Comparison of ENCODE assay signal across 1 cellular context in the genomic region with DNA sequence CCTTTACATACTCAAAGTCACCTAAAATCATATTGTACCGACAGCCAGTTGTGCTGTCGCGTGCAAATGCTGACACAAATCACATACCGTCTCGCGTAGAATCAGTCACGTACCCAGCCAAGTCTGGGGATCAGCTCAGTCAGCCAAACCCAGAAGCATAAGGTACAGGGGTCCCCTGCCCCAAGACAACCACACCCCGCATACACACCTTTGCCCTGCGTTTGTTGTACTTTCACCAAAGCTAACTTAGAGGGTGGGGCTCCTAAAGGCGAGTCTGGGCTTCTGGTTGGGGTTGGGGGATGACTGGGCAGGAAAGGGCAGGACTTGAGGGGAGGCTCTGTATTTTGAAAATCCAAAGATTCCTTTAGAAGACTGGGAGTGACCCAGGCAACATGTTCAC.
TF ChIP-seq lines count a peak whose summit lies in the region.

No MANE protein-coding gene starts in this region.

TF ChIP-seq in HEK293T, 16 proteins besides CTCF, POLR2A, EP300 and RAD21:
- TF ChIP-seq SP1 (IDR thresholded peaks at IDR 0.05): no peak
- TF ChIP-seq SUZ12 (IDR thresholded peaks at IDR 0.05): no peak
- no peak for TF ChIP-seq FOXK2 (IDR thresholded peaks at IDR 0.05)
- no peak for TF ChIP-seq BHLHE40 (IDR thresholded peaks at IDR 0.05; ENCODE audit: borderline replicate concordance)
- TF ChIP-seq ELF4 (IDR thresholded peaks at IDR 0.05): no peak
- TF ChIP-seq LEF1 (IDR thresholded peaks at IDR 0.05; ENCODE audit: borderline replicate concordance): no peak
- TF ChIP-seq FOXA1 (IDR thresholded peaks at IDR 0.05): no peak
- no peak for TF ChIP-seq NFRKB (IDR thresholded peaks at IDR 0.05)
- no peak for TF ChIP-seq FOXM1 (IDR thresholded peaks at IDR 0.05; ENCODE audit: borderline replicate concordance)
- no peak for TF ChIP-seq L3MBTL2 (conservative IDR thresholded peaks at IDR 0.05)
- no peak for TF ChIP-seq CTBP1 (IDR thresholded peaks at IDR 0.05; ENCODE audit: borderline replicate concordance)
- no peak for TF ChIP-seq HDGF (IDR thresholded peaks at IDR 0.05; ENCODE audit: borderline replicate concordance)
- no peak for TF ChIP-seq ZNF384 (IDR thresholded peaks at IDR 0.05)
- no peak for TF ChIP-seq TARDBP (IDR thresholded peaks at IDR 0.05)
- TF ChIP-seq, protein P1, sequence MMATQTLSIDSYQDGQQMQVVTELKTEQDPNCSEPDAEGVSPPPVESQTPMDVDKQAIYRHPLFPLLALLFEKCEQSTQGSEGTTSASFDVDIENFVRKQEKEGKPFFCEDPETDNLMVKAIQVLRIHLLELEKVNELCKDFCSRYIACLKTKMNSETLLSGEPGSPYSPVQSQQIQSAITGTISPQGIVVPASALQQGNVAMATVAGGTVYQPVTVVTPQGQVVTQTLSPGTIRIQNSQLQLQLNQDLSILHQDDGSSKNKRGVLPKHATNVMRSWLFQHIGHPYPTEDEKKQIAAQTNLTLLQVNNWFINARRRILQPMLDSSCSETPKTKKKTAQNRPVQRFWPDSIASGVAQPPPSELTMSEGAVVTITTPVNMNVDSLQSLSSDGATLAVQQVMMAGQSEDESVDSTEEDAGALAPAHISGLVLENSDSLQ (IDR thresholded peaks at IDR 0.05): no peak
- TF ChIP-seq ARNT (IDR thresholded peaks at IDR 0.05): no peak
